8 cellular contexts compared by ENCODE assay signal in genomic region chr17:45585794-45586650, GRCh38.
DNase-seq lines count a peak whose midpoint lies in the region; ATAC-seq and TF ChIP-seq lines count a peak whose summit lies in the region.
"Not testable (repeated sequence)": the region's sequence is repeated elsewhere in the genome, so short reads cannot be mapped to it uniquely, and the experiment has no call there.

No MANE protein-coding gene starts in this region.

- TF ChIP-seq CTCF in CD4-positive, alpha-beta T cell (IDR thresholded peaks at IDR 0.05), result not testable (repeated sequence)
- TF ChIP-seq CTCF in Peyer's patch (IDR thresholded peaks at IDR 0.05) (peak in 4 of 6 experiments; percentile 15 to 34 (median 20)), neural crest cell (conservative IDR thresholded peaks at IDR 0.05) (peak; percentile 24)

- H3K4me1 Mint-ChIP-seq in CD4-positive, alpha-beta T cell (ENCODE audit: low read depth), result peaks cover 28% of the 10 kb centered on the region
- H3K4me1 Mint-ChIP-seq in activated T-helper 1 cell treated with anti-CD3 and anti-CD28 coated beads, Interleukin-12 subunit alpha, Interleukin-12 subunit beta, Interleukin-2, Interleukin-4 antibody, amounts not matched to agents 30 ng/mL and 10 ng/mL and 1 ng/mL, durations not matched to agents 14 hours and 24 hours and 36 hours (ENCODE audit: low read depth), result peaks cover 35% of the 10 kb centered on the region
- peaks cover 20% of the 10 kb centered on the region for H3K4me1 Mint-ChIP-seq in neural crest cell
- peaks cover 17% of the 10 kb centered on the region for H3K4me1 Mint-ChIP-seq in stimulated activated naive CD8-positive, alpha-beta T cell treated with anti-CD3 and anti-CD28 coated beads, Interleukin-15, amount 100 ng/mL, for 72 hours

- intact Hi-C loops in CD4-positive, alpha-beta T cell (cut with DNase I, micrococcal nuclease), result loop anchor here in 1 of 2 experiments (5.0 kb wide), 2 partner anchors 84 to 364 kb away; partner anchors contain the start of gene FMNL1
- intact Hi-C loops in activated T-helper 1 cell treated with anti-CD3 and anti-CD28 coated beads, Interleukin-12 subunit alpha, Interleukin-12 subunit beta, Interleukin-2, Interleukin-4 antibody, amounts not matched to agents 30 ng/mL and 10 ng/mL and 1 ng/mL, durations not matched to agents 14 hours and 24 hours and 36 hours (cut with micrococcal nuclease), result loop anchor here (2.0 to 10.0 kb wide), 7 partner anchors 157 to 1339 kb away; partner anchors contain the start of genes FMNL1 and GOSR2

- H3K36me3 ChIP-seq in H7 (replicated peaks; ENCODE audit: control insufficient read depth, insufficient read depth, low read length); Peyer's patch; duodenal mucosa (ENCODE audit: control insufficient read depth in 1 of 2, insufficient read depth in 2 of 2, low read length in 2 of 2): not testable (repeated sequence)

- H3K36me3 Mint-ChIP-seq in CD4-positive, alpha-beta T cell (ENCODE audit: low read depth), result peaks cover 29% of the 10 kb centered on the region
- H3K36me3 Mint-ChIP-seq in activated T-helper 1 cell treated with anti-CD3 and anti-CD28 coated beads, Interleukin-12 subunit alpha, Interleukin-12 subunit beta, Interleukin-2, Interleukin-4 antibody, amounts not matched to agents 30 ng/mL and 10 ng/mL and 1 ng/mL, durations not matched to agents 14 hours and 24 hours and 36 hours (ENCODE audit: low read depth), result peaks cover 12% of the 10 kb centered on the region
- peaks cover 13% of the 10 kb centered on the region for H3K36me3 Mint-ChIP-seq in neural crest cell (ENCODE audit: low read depth)

- H3K4me3 ChIP-seq in H7 (ENCODE audit: insufficient read depth, low read depth, low read length) (peak overlapping the region; percentile 73), Peyer's patch (peak overlapping the region; percentile 58 to 83 (median 72)), duodenal mucosa (ENCODE audit: low read depth in 1 of 2, low read length in 2 of 2) (peak overlapping the region; percentile 43 to 57), iPS-11a (ENCODE audit: low read depth, low read length) (peak overlapping the region; percentile 27)

- not testable (repeated sequence) for H3K27me3 Mint-ChIP-seq in CD4-positive, alpha-beta T cell; activated T-helper 1 cell treated with anti-CD3 and anti-CD28 coated beads, Interleukin-12 subunit alpha, Interleukin-12 subunit beta, Interleukin-2, Interleukin-4 antibody, amounts not matched to agents 30 ng/mL and 10 ng/mL and 1 ng/mL, durations not matched to agents 14 hours and 24 hours and 36 hours (ENCODE audit: insufficient read depth); neural crest cell (ENCODE audit: low read depth); stimulated activated naive CD8-positive, alpha-beta T cell treated with anti-CD3 and anti-CD28 coated beads, Interleukin-15, amount 100 ng/mL, for 72 hours

- DNase-seq in CD4-positive, alpha-beta T cell, result peak in 8 of 10 experiments; percentile 12 to 40 (median 20)
- DNase-seq in H7 (peak; percentile 21), Peyer's patch (peak; percentile 64 to 67 (median 65))
- DNase-seq in activated T-helper 1 cell treated with anti-CD3 and anti-CD28 coated beads, Interleukin-12 subunit alpha, Interleukin-12 subunit beta, Interleukin-2, Interleukin-4 antibody, amounts not matched to agents 30 ng/mL and 10 ng/mL and 1 ng/mL, durations not matched to agents 14 hours and 24 hours and 36 hours (ENCODE audit: low spot score), result peak; percentile 31
- DNase-seq in neural crest cell (ENCODE audit: low read depth, low spot score), result not testable (repeated sequence)
- DNase-seq in stimulated activated naive CD8-positive, alpha-beta T cell treated with anti-CD3 and anti-CD28 coated beads, Interleukin-15, amount 100 ng/mL, for 72 hours, result peak in 1 of 2 donors; percentile 41

- ATAC-seq in CD4-positive, alpha-beta T cell (ENCODE audit: poor library complexity), result peak; percentile 10
- peak; percentile 3 for ATAC-seq in stimulated activated naive CD8-positive, alpha-beta T cell treated with anti-CD3 and anti-CD28 coated beads, Interleukin-15, amount 100 ng/mL, for 72 hours

- not testable (repeated sequence) for TF ChIP-seq POLR2A in Peyer's patch (IDR thresholded peaks at IDR 0.05)

- not testable (repeated sequence) for H3K27ac ChIP-seq in CD4-positive, alpha-beta T cell (ENCODE audit: low read depth, low read length); duodenal mucosa (ENCODE audit: low read depth, low read length)
- H3K27ac ChIP-seq in Peyer's patch, result peak overlapping the region; percentile 78 to 97 (median 90)

- H3K4me3 Mint-ChIP-seq in CD4-positive, alpha-beta T cell, result peak overlapping the region; percentile 92
- H3K4me3 Mint-ChIP-seq in activated T-helper 1 cell treated with anti-CD3 and anti-CD28 coated beads, Interleukin-12 subunit alpha, Interleukin-12 subunit beta, Interleukin-2, Interleukin-4 antibody, amounts not matched to agents 30 ng/mL and 10 ng/mL and 1 ng/mL, durations not matched to agents 14 hours and 24 hours and 36 hours, result peak overlapping the region; percentile 89
- peak overlapping the region; percentile 85 for H3K4me3 Mint-ChIP-seq in neural crest cell
- peak overlapping the region; percentile 96 to 97 for H3K4me3 Mint-ChIP-seq in stimulated activated naive CD8-positive, alpha-beta T cell treated with anti-CD3 and anti-CD28 coated beads, Interleukin-15, amount 100 ng/mL, for 72 hours

- H3K27me3 ChIP-seq in CD4-positive, alpha-beta T cell (ENCODE audit: control insufficient read depth, insufficient read depth, low read length); H7 (ENCODE audit: control insufficient read depth, insufficient read depth, low read length); Peyer's patch; duodenal mucosa (ENCODE audit: control insufficient read depth in 1 of 2, insufficient read depth in 2 of 2, low read length in 2 of 2): not testable (repeated sequence)

- H3K9me3 ChIP-seq in CD4-positive, alpha-beta T cell (ENCODE audit: control insufficient read depth, low read length); Peyer's patch; duodenal mucosa (ENCODE audit: control insufficient read depth in 1 of 2, low read length in 2 of 2): not testable (repeated sequence)

- peak overlapping the region; percentile 98 for H3K27ac Mint-ChIP-seq in CD4-positive, alpha-beta T cell
- peak overlapping the region; percentile 88 for H3K27ac Mint-ChIP-seq in activated T-helper 1 cell treated with anti-CD3 and anti-CD28 coated beads, Interleukin-12 subunit alpha, Interleukin-12 subunit beta, Interleukin-2, Interleukin-4 antibody, amounts not matched to agents 30 ng/mL and 10 ng/mL and 1 ng/mL, durations not matched to agents 14 hours and 24 hours and 36 hours
- H3K27ac Mint-ChIP-seq in neural crest cell (ENCODE audit: unreplicated experiment), result peak overlapping the region; percentile 28
- H3K27ac Mint-ChIP-seq in stimulated activated naive CD8-positive, alpha-beta T cell treated with anti-CD3 and anti-CD28 coated beads, Interleukin-15, amount 100 ng/mL, for 72 hours, result peak overlapping the region; percentile 54 to 84

- H3K9ac ChIP-seq in duodenal mucosa (ENCODE audit: low read depth in 1 of 2, low read length in 2 of 2), result not testable (repeated sequence)

- not testable (repeated sequence) for H3K9me3 Mint-ChIP-seq in CD4-positive, alpha-beta T cell; activated T-helper 1 cell treated with anti-CD3 and anti-CD28 coated beads, Interleukin-12 subunit alpha, Interleukin-12 subunit beta, Interleukin-2, Interleukin-4 antibody, amounts not matched to agents 30 ng/mL and 10 ng/mL and 1 ng/mL, durations not matched to agents 14 hours and 24 hours and 36 hours; neural crest cell; stimulated activated naive CD8-positive, alpha-beta T cell treated with anti-CD3 and anti-CD28 coated beads, Interleukin-15, amount 100 ng/mL, for 72 hours

- CTCF ChIA-PET in CD4-positive, alpha-beta T cell (lab: Charles Lee), result not testable (repeated sequence)

- H3K4me1 ChIP-seq in Peyer's patch, result peaks cover 0 to 11% (median 7%) of the 10 kb centered on the region in 4 donors
- H3K4me1 ChIP-seq in duodenal mucosa (ENCODE audit: control insufficient read depth in 1 of 2, insufficient read depth in 2 of 2, low read length in 2 of 2), result not testable (repeated sequence)

- POLR2A ChIA-PET in CD4-positive, alpha-beta T cell (lab: Charles Lee), result interaction anchor here (0.5 to 2.1 kb wide), 6 partner anchors 95 to 675 kb away, joined by 3 to 8 read pairs (median 4); partner anchors contain the start of genes HEXIM1 and MAP3K14

Comparison
In these comparisons a context has a peak if more than half of its experiments do, and no peak if none do; other contexts are left out.
1. H3K27ac Mint-ChIP-seq: peak in every context shown above with its lines; median percentile 98 in CD4-positive, alpha-beta T cell; 88 in activated T-helper 1 cell treated with anti-CD3 and anti-CD28 coated beads, Interleukin-12 subunit alpha, Interleukin-12 subunit beta, Interleukin-2, Interleukin-4 antibody, amounts not matched to agents 30 ng/mL and 10 ng/mL and 1 ng/mL, durations not matched to agents 14 hours and 24 hours and 36 hours; 69 in stimulated activated naive CD8-positive, alpha-beta T cell treated with anti-CD3 and anti-CD28 coated beads, Interleukin-15, amount 100 ng/mL, for 72 hours; 28 in neural crest cell.